ENCODE assay signal across 30 cellular contexts in genomic region chr14:97221572-97221971, GRCh38.
"Had no signal": no experiment of that assay in that cellular context is flagged by ENCODE, and none has a peak within 500 bp of the region (broad histone marks: within the 10 kb centered on the region; RNA-seq: fewer than 3 reads in every experiment).

No MANE protein-coding gene starts in this region.

- H3K27me3 ChIP-seq: ascending aorta had no signal

- H3K27ac ChIP-seq: ascending aorta, brain microvascular endothelial cell, breast epithelium, VCaP had no signal

- H3K4me3 ChIP-seq: ascending aorta, breast epithelium had no signal

- H3K9me3 ChIP-seq: ascending aorta, breast epithelium had no signal

- H3K4me1 ChIP-seq: ascending aorta, breast epithelium had no signal

- H3K36me3 ChIP-seq: ascending aorta, brain microvascular endothelial cell, breast epithelium had no signal

- DNase-seq: activated B cell treated with CpG ODN at 0.5 μM for 24 hours; activated CD4-positive, alpha-beta memory T cell treated with anti-CD3 and anti-CD28 coated beads for 36 hours; activated CD4-positive, alpha-beta T cell treated with anti-CD3 and anti-CD28 coated beads for 4 hours; activated CD4-positive, alpha-beta T cell treated with anti-CD3 and anti-CD28 coated beads, Interleukin-2, amount 10 ng/mL, durations not matched to agents 24 days and 14 days; activated CD4-positive, alpha-beta T cell treated with anti-CD3 and anti-CD28 coated beads, Interleukin-2, amount 50 U/mL, for 1 hour; activated CD4-positive, alpha-beta T cell treated with anti-CD3 and anti-CD28 coated beads, Interleukin-2, amount 50 U/mL, for 4 hours; activated CD4-positive, CD25-positive, alpha-beta regulatory T cell treated with anti-CD3 and anti-CD28 coated beads, Interleukin-2, amount 50 U/mL, for 72 hours; activated CD8-positive, alpha-beta memory T cell treated with anti-CD3 and anti-CD28 coated beads, Interleukin-2, amount 50 U/mL, for 4 hours; activated CD8-positive, alpha-beta T cell treated with anti-CD3 and anti-CD28 coated beads for 36 hours; activated effector memory CD4-positive, alpha-beta T cell treated with anti-CD3 and anti-CD28 coated beads, Interleukin-2, amount 50 U/mL, for 16 hours; activated naive CD4-positive, alpha-beta T cell treated with anti-CD3 and anti-CD28 coated beads, Interleukin-2, amount 10 ng/mL, durations not matched to agents 7 days and 5 days; activated naive CD4-positive, alpha-beta T cell treated with Interleukin-2 at 50 U/mL for 16 hours; activated naive CD8-positive, alpha-beta T cell treated with anti-CD3 and anti-CD28 coated beads, Interleukin-2, amount 10 ng/mL, durations not matched to agents 7 days and 5 days; activated naive CD8-positive, alpha-beta T cell treated with anti-CD3 and anti-CD28 coated beads, Interleukin-2, amount 50 U/mL, for 24 hours; activated T-cell treated with anti-CD3 and anti-CD28 coated beads for 4 hours; activated T-cell treated with anti-CD3 and anti-CD28 coated beads, Interleukin-2, amount 50 U/mL, for 1 hour; activated T-cell treated with anti-CD3 and anti-CD28 coated beads, Interleukin-2, amount 50 U/mL, for 4 hours; activated T-cell treated with anti-CD3 and anti-CD28 coated beads, Interleukin-2, amount 50 U/mL, for 72 hours; amygdala; anterior cingulate cortex; brain microvascular endothelial cell; central memory CD4-positive, alpha-beta T cell; SW 1271; T-helper 1 cell; T-helper 2 cell; T-helper 9 cell had no signal

- ATAC-seq: activated CD8-positive, alpha-beta T cell treated with anti-CD3 and anti-CD28 coated beads for 36 hours; activated naive CD8-positive, alpha-beta T cell treated with anti-CD3 and anti-CD28 coated beads, Interleukin-2, amount 50 U/mL, for 24 hours; activated T-cell treated with anti-CD3 and anti-CD28 coated beads, Interleukin-2, amount 50 U/mL, for 4 hours; activated T-cell treated with anti-CD3 and anti-CD28 coated beads, Interleukin-2, amount 50 U/mL, for 72 hours; activated T-helper 17 cell treated with anti-CD3 and anti-CD28 coated beads, Interleukin-2, amount 50 U/mL, for 72 hours had no signal
